16 cellular contexts compared by ENCODE assay signal in genomic region chr5:132219981-132220380, GRCh38.
"Had no signal": no experiment of that assay in that cellular context is flagged by ENCODE, and none has a peak within 500 bp of the region (broad histone marks: within the 10 kb centered on the region; RNA-seq: fewer than 3 reads in every experiment).

No MANE protein-coding gene starts in this region.

- H2AFZ ChIP-seq: parathyroid adenoma had no signal

- H3K4me3 ChIP-seq: upper lobe of left lung had no signal

- H3K9me3 ChIP-seq: upper lobe of left lung had no signal

- H3K9ac ChIP-seq: parathyroid adenoma had no signal

- H3K27ac Mint-ChIP-seq: activated CD4-positive, alpha-beta T cell treated with anti-CD3 and anti-CD28 coated beads for 36 hours; activated naive CD8-positive, alpha-beta T cell; effector memory CD8-positive, alpha-beta T cell; nephron; T-helper 2 cell treated with Interferon-gamma antibody and Interleukin-4, amounts not matched to agents 5 μg/mL and 100 μg/mL, for 36 hours; WTC11 had no signal

- DNase-seq: activated CD4-positive, alpha-beta T cell treated with anti-CD3 and anti-CD28 coated beads for 36 hours; activated CD4-positive, alpha-beta T cell treated with anti-CD3 and anti-CD28 coated beads, Interleukin-2, amount 50 U/mL, for 48 hours; amygdala; caudate nucleus; effector memory CD8-positive, alpha-beta T cell; foreskin fibroblast; kidney glomerular epithelial cell; mesendoderm; stimulated activated naive CD4-positive, alpha-beta T cell; upper lobe of left lung had no signal

- H3K27me3 ChIP-seq: upper lobe of left lung had no signal

- H3K27ac ChIP-seq: parathyroid adenoma, upper lobe of left lung had no signal

- H3K4me3 Mint-ChIP-seq: activated CD4-positive, alpha-beta T cell treated with anti-CD3 and anti-CD28 coated beads for 36 hours; activated naive CD8-positive, alpha-beta T cell; brain; effector memory CD8-positive, alpha-beta T cell; nephron; T-helper 2 cell treated with Interferon-gamma antibody and Interleukin-4, amounts not matched to agents 5 μg/mL and 100 μg/mL, for 36 hours; WTC11 had no signal

- H3K9me3 Mint-ChIP-seq: brain; effector memory CD8-positive, alpha-beta T cell; nephron; T-helper 2 cell treated with Interferon-gamma antibody and Interleukin-4, amounts not matched to agents 5 μg/mL and 100 μg/mL, for 36 hours; WTC11 had no signal

- H3K36me3 Mint-ChIP-seq: activated naive CD8-positive, alpha-beta T cell; WTC11 had no signal

- ATAC-seq: activated CD4-positive, alpha-beta T cell treated with anti-CD3 and anti-CD28 coated beads for 36 hours; effector memory CD8-positive, alpha-beta T cell; WTC11 had no signal

- H3K27me3 Mint-ChIP-seq: activated CD4-positive, alpha-beta T cell treated with anti-CD3 and anti-CD28 coated beads for 36 hours; activated naive CD8-positive, alpha-beta T cell; brain; effector memory CD8-positive, alpha-beta T cell had no signal
